Comparison of ENCODE assay signal across 1 cellular context in the genomic region with DNA sequence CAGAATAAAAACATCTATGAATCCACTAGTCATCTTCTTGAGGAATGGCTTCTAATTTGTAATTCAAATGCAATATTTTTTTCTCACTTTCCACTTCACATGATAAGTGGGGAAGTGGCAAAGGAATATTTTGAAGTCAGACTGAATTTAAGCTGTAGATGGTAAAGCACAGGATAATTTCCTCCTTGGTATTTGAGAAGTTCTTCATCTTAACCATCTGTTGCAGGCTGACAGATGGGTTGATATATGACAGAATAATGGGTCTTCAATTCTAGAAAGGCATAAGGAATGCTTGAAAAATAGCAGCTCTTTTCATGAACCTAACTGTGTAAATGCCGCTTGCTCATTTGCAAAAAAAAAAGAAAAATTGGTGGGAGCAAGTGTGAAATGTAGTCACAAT.
TF ChIP-seq lines count a peak whose summit lies in the region.

No MANE protein-coding gene starts in this region.

TF ChIP-seq in K562, 482 proteins besides CTCF, POLR2A, EP300 and RAD21 (continued from another document):
- TF ChIP-seq, protein P1, sequence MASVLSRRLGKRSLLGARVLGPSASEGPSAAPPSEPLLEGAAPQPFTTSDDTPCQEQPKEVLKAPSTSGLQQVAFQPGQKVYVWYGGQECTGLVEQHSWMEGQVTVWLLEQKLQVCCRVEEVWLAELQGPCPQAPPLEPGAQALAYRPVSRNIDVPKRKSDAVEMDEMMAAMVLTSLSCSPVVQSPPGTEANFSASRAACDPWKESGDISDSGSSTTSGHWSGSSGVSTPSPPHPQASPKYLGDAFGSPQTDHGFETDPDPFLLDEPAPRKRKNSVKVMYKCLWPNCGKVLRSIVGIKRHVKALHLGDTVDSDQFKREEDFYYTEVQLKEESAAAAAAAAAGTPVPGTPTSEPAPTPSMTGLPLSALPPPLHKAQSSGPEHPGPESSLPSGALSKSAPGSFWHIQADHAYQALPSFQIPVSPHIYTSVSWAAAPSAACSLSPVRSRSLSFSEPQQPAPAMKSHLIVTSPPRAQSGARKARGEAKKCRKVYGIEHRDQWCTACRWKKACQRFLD (CRISPR knock-in tag; IDR thresholded peaks at IDR 0.05), result no peak
- TF ChIP-seq, protein P2, sequence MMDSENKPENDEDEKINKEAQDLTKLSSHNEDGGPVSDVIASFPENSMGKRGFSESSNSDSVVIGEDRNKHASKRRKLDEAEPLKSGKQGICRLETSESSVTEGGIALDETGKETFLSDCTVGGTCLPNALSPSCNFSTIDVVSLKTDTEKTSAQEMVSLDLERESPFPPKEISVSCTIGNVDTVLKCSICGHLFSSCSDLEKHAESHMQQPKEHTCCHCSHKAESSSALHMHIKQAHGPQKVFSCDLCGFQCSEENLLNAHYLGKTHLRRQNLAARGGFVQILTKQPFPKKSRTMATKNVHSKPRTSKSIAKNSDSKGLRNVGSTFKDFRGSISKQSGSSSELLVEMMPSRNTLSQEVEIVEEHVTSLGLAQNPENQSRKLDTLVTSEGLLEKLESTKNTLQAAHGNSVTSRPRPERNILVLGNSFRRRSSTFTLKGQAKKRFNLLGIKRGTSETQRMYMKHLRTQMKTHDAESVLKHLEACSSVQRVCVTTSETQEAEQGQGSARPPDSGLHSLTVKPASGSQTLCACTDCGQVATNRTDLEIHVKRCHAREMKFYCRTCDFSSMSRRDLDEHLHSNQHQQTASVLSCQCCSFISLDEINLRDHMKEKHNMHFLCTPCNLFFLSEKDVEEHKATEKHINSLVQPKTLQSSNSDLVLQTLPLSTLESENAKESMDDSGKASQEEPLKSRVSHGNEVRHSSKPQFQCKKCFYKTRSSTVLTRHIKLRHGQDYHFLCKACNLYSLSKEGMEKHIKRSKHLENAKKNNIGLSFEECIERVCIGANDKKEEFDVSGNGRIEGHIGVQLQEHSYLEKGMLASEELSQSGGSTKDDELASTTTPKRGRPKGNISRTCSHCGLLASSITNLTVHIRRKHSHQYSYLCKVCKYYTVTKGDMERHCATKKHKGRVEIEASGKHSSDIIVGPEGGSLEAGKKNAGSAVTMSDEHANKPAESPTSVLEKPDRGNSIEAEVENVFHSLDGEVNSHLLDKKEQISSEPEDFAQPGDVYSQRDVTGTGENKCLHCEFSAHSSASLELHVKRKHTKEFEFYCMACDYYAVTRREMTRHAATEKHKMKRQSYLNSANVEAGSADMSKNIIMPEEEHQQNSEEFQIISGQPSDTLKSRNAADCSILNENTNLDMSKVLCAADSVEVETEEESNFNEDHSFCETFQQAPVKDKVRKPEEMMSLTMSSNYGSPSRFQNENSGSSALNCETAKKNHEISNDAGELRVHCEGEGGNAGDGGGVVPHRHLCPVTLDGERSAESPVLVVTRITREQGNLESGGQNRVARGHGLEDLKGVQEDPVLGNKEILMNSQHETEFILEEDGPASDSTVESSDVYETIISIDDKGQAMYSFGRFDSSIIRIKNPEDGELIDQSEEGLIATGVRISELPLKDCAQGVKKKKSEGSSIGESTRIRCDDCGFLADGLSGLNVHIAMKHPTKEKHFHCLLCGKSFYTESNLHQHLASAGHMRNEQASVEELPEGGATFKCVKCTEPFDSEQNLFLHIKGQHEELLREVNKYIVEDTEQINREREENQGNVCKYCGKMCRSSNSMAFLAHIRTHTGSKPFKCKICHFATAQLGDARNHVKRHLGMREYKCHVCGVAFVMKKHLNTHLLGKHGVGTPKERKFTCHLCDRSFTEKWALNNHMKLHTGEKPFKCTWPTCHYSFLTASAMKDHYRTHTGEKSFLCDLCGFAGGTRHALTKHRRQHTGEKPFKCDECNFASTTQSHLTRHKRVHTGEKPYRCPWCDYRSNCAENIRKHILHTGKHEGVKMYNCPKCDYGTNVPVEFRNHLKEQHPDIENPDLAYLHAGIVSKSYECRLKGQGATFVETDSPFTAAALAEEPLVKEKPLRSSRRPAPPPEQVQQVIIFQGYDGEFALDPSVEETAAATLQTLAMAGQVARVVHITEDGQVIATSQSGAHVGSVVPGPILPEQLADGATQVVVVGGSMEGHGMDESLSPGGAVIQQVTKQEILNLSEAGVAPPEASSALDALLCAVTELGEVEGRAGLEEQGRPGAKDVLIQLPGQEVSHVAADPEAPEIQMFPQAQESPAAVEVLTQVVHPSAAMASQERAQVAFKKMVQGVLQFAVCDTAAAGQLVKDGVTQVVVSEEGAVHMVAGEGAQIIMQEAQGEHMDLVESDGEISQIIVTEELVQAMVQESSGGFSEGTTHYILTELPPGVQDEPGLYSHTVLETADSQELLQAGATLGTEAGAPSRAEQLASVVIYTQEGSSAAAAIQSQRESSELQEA (IDR thresholded peaks at IDR 0.05; ENCODE audit: low read depth), result no peak
- no peak for TF ChIP-seq ZKSCAN8 (CRISPR knock-in tag; IDR thresholded peaks at IDR 0.05)
- TF ChIP-seq BRD4 (IDR thresholded peaks at IDR 0.05), result no peak
